1 cellular context compared by ENCODE assay signal in genomic region chr9:120873512-120873911, GRCh38.
TF ChIP-seq lines count a peak whose summit lies in the region.

No MANE protein-coding gene starts in this region.

TF ChIP-seq in HepG2, 621 proteins besides CTCF, POLR2A, EP300 and RAD21:
- TF ChIP-seq MBD4 (IDR thresholded peaks at IDR 0.05; ENCODE audit: borderline replicate concordance, low read length) = no peak
- peak; percentile 39; the same call in 1 of the 2 replicates for TF ChIP-seq FOSL2 (CRISPR knock-in tag; IDR thresholded peaks at IDR 0.05)
- TF ChIP-seq ATF3 (CRISPR knock-in tag; IDR thresholded peaks at IDR 0.05) = 0 out of 2 replicates have a peak, but pooled peaks have one; percentile 27
- no peak for TF ChIP-seq MYC (CRISPR knock-in tag; IDR thresholded peaks at IDR 0.05; ENCODE audit: borderline replicate concordance)
